20 cellular contexts compared by ENCODE assay signal in the genomic region with DNA sequence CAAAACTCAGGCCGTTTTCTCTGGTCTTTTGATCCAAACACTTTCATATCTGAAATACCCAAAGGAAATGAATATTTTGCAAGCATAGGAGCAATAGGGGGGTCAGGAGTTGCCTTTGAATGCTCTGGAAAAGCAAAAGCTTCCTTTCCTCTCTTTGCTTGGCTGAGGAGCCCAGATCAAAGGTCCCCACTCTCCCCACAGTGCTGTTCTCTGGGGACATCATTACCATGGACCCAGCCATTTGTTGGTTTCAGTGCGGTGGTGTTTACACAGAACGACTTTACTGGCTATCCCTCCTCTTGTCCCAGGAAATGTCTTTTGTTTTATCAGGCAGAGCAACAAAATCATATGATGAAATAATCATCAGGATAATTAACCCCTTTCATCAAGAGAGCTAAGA.
DNase-seq lines count a peak whose midpoint lies in the region; ATAC-seq and TF ChIP-seq lines count a peak whose summit lies in the region.
"Had no signal": no experiment of that assay in that cellular context is flagged by ENCODE, and none has a peak within 500 bp of the region (broad histone marks: within the 10 kb centered on the region; RNA-seq: fewer than 3 reads in every experiment).

No MANE protein-coding gene starts in this region.

- H3K4me3 ChIP-seq in BLaER1 treated with 17β-estradiol and CSF1 and Interleukin-3, amounts not matched to agents 10 nM and 100 nM, result no peak overlapping the region
- no peak overlapping the region for H3K4me3 ChIP-seq in LNCaP clone FGC (ENCODE audit: low read depth, low read length)
- H3K4me3 ChIP-seq in adipocyte (ENCODE audit: low read length), result no peak overlapping the region
- H3K4me3 ChIP-seq in smooth muscle cell, result no peak overlapping the region
- H3K4me3 ChIP-seq: GM23248, K562 had no signal

- H3F3A ChIP-seq in smooth muscle cell (ENCODE audit: low read depth), result no peaks in the 10 kb centered on the region

- H3K4me2 ChIP-seq in BLaER1 treated with 17β-estradiol and CSF1 and Interleukin-3, amounts not matched to agents 10 nM and 100 nM, result peak overlapping the region in 9 of 11 experiments; percentile 2 to 66 (median 58); a peak in 18 of 22 replicates
- no peak overlapping the region for H3K4me2 ChIP-seq in smooth muscle cell

- ATAC-seq in GM21619 (IDR thresholded peaks at IDR 0.05; ENCODE audit: unreplicated experiment), result no peak
- ATAC-seq: HepG2, K562 had no signal

- no peak overlapping the region for H3K9ac ChIP-seq in BLaER1 treated with 17β-estradiol and CSF1 and Interleukin-3, amounts not matched to agents 10 nM and 100 nM
- H3K9ac ChIP-seq in adipocyte (ENCODE audit: low read length) (peak overlapping the region; percentile 65), smooth muscle cell (ENCODE audit: low read depth) (peak overlapping the region; percentile 52)
- H3K9ac ChIP-seq: GM23248 had no signal

- no peak overlapping the region for H2AFZ ChIP-seq in smooth muscle cell (ENCODE audit: low read depth)
- H2AFZ ChIP-seq: GM23248 had no signal

- H3K79me2 ChIP-seq in smooth muscle cell (ENCODE audit: low read depth), result no peaks in the 10 kb centered on the region

- H3K4me1 ChIP-seq in BLaER1 treated with 17β-estradiol and CSF1 and Interleukin-3, amounts not matched to agents 10 nM and 100 nM, result peaks cover 0 to 24% (median 20%) of the 10 kb centered on the region in 10 experiments; a peak in 15 of 20 replicates
- H3K4me1 ChIP-seq in adipocyte (ENCODE audit: control insufficient read depth, insufficient read depth, low read length) (peaks cover 32% of the 10 kb centered on the region), smooth muscle cell (ENCODE audit: low read depth) (no peaks in the 10 kb centered on the region)

- WGBS in smooth muscle cell (ENCODE audit: low lambda C conversion rate), result 80% methylated on average over 3 of the region's 3 CpGs

- TF ChIP-seq CTCF in LNCaP clone FGC (IDR thresholded peaks at IDR 0.05; ENCODE audit: control insufficient read depth, extremely low read depth, insufficient read depth) (no peak), smooth muscle cell (IDR thresholded peaks at IDR 0.05; ENCODE audit: borderline replicate concordance, insufficient read depth, poor library complexity, severe bottlenecking) (no peak)

- DNase-seq in LNCaP clone FGC (ENCODE audit: low read depth) (peak; percentile 4), adipocyte (ENCODE audit: low read depth) (no peak), smooth muscle cell (lab: John Stamatoyannopoulos, UW; ENCODE audit: unreplicated experiment) (no peak), germinal center (ENCODE audit: low spot score) (no peak), HUDEP-2 (lab: John Stamatoyannopoulos, UW; ENCODE audit: unreplicated experiment in 76 of 76) (no peak)
- DNase-seq: CD4-positive, alpha-beta memory T cell; DND-41; GM23248; H9; HFFc6; MM.1S; NCI-H1092; NCI-H187; NCI-H2107; NCI-H774; Right ventricle myocardium superior had no signal

- no peaks in the 10 kb centered on the region for H3K36me3 ChIP-seq in BLaER1 treated with 17β-estradiol and CSF1 and Interleukin-3, amounts not matched to agents 10 nM and 100 nM
- H3K36me3 ChIP-seq in adipocyte (ENCODE audit: control insufficient read depth, insufficient read depth, low read length, severe bottlenecking) (no peaks in the 10 kb centered on the region), smooth muscle cell (ENCODE audit: low read depth) (no peaks in the 10 kb centered on the region)

- no peaks in the 10 kb centered on the region for H3K9me3 ChIP-seq in BLaER1 treated with 17β-estradiol and CSF1 and Interleukin-3, amounts not matched to agents 10 nM and 100 nM (replicated peaks in 1 of 11)
- H3K9me3 ChIP-seq in adipocyte (ENCODE audit: control insufficient read depth, low read length) (no peaks in the 10 kb centered on the region), smooth muscle cell (replicated peaks; ENCODE audit: low read depth) (no peaks in the 10 kb centered on the region)

- H3K27ac ChIP-seq in BLaER1 treated with 17β-estradiol and CSF1 and Interleukin-3, amounts not matched to agents 10 nM and 100 nM, result no peak overlapping the region
- peak overlapping the region; percentile 86 for H3K27ac ChIP-seq in smooth muscle cell (ENCODE audit: low read depth)
- H3K27ac ChIP-seq: GM23248 had no signal

- H3K27me3 ChIP-seq in BLaER1 treated with 17β-estradiol and CSF1 and Interleukin-3, amounts not matched to agents 10 nM and 100 nM, result peaks cover 0 to 15% (median 0%) of the 10 kb centered on the region in 11 experiments; a peak in 2 of 22 replicates
- H3K27me3 ChIP-seq in adipocyte (replicated peaks; ENCODE audit: control insufficient read depth, insufficient read depth, low read length) (no peaks in the 10 kb centered on the region), smooth muscle cell (ENCODE audit: low read depth) (no peaks in the 10 kb centered on the region)

- H4K20me1 ChIP-seq in BLaER1 treated with 17β-estradiol and CSF1 and Interleukin-3, amounts not matched to agents 10 nM and 100 nM, result no peaks in the 10 kb centered on the region; a peak in 1 of 22 replicates
- no peaks in the 10 kb centered on the region for H4K20me1 ChIP-seq in smooth muscle cell (ENCODE audit: low read depth)

Comparison
In these comparisons a context has a peak if more than half of its experiments do, and no peak if none do; other contexts are left out.
1. H3K9ac ChIP-seq: peak in adipocyte (single experiment) and smooth muscle cell (single experiment); none in BLaER1 treated with 17β-estradiol and CSF1 and Interleukin-3, amounts not matched to agents 10 nM and 100 nM (0 of 11).